Comparison of ENCODE assay signal across 8 cellular contexts in genomic region chr3:139934557-139935070, GRCh38. TPM values are rescaled to one million over a fixed set of nuclear protein-coding genes. Genes with fewer than 3 reads are reported as not detected.
DNase-seq lines count a peak whose midpoint lies in the region; ATAC-seq and TF ChIP-seq lines count a peak whose summit lies in the region.

No MANE protein-coding gene starts in this region.

- H3K27me3 ChIP-seq in BE2C = peaks cover 15% of the 10 kb centered on the region
- peaks cover 31% of the 10 kb centered on the region for H3K27me3 ChIP-seq in HAP-1 (ENCODE audit: low read depth)
- peaks cover 0 to 26% of the 10 kb centered on the region in 2 donors for H3K27me3 ChIP-seq in tibial artery

- H3K36me3 ChIP-seq in BE2C (no peaks in the 10 kb centered on the region), HAP-1 (replicated peaks) (no peaks in the 10 kb centered on the region), mesodermal cell (ENCODE audit: control insufficient read depth, insufficient read depth, low read length) (no peaks in the 10 kb centered on the region), tibial artery (no peaks in the 10 kb centered on the region)

- no peak overlapping the region for H3K27ac ChIP-seq in mesodermal cell (ENCODE audit: low read depth, low read length, severe bottlenecking)
- no peak overlapping the region for H3K27ac ChIP-seq in tibial artery

- peak; percentile 84 for TF ChIP-seq CTCF in BE2C (IDR thresholded peaks at IDR 0.05; ENCODE audit: low read depth, low read length)
- TF ChIP-seq CTCF in epithelial cell of esophagus (IDR thresholded peaks at IDR 0.05; ENCODE audit: insufficient read depth, low read depth, low read length, missing control alignments) = peak; percentile 9
- TF ChIP-seq CTCF in tibial artery (IDR thresholded peaks at IDR 0.05) = peak; percentile 4 to 8

- no peaks in the 10 kb centered on the region for H3K4me1 ChIP-seq in BE2C
- H3K4me1 ChIP-seq in HAP-1 = no peaks in the 10 kb centered on the region
- no peaks in the 10 kb centered on the region for H3K4me1 ChIP-seq in mesodermal cell (ENCODE audit: control insufficient read depth, insufficient read depth, low read length, poor library complexity, severe bottlenecking)
- peaks cover 0 to 29% (median 19%) of the 10 kb centered on the region in 4 donors for H3K4me1 ChIP-seq in tibial artery

- peak; percentile 90 for DNase-seq in BE2C
- peak in 1 of 2 experiments; percentile 54 for DNase-seq in HAP-1 (ENCODE audit: low spot score in 2 of 2)
- peak; percentile 79 for DNase-seq in NCI-H69 (lab: John Stamatoyannopoulos, UW)
- peak; percentile 23 for DNase-seq in epithelial cell of esophagus (ENCODE audit: low read depth)
- DNase-seq in tibial artery = peak in 1 of 2 donors; percentile 46
- no peak for DNase-seq in activated naive CD4-positive, alpha-beta T cell treated with anti-CD3 and anti-CD28 coated beads, Interleukin-2, amount 50 U/mL, for 16 hours

- ATAC-seq in HG02870 (IDR thresholded peaks at IDR 0.05; ENCODE audit: unreplicated experiment) = no peak

- no peaks in the 10 kb centered on the region for H3K9me3 ChIP-seq in BE2C
- H3K9me3 ChIP-seq in HAP-1 = no peaks in the 10 kb centered on the region
- H3K9me3 ChIP-seq in mesodermal cell (ENCODE audit: control insufficient read depth, low read length) = no peaks in the 10 kb centered on the region
- H3K9me3 ChIP-seq in tibial artery = no peaks in the 10 kb centered on the region

- WGBS in mesodermal cell (ENCODE audit: insufficient coverage in 2 of 2), 2 experiments = 1% methylated on average over 24 to 31 of the region's 33 CpGs

- intact Hi-C loops in tibial artery (cut with DNase I; ENCODE audit: low total_unique reads) = no loop called here

- H3K4me3 ChIP-seq in BE2C (ENCODE audit: low read depth, low read length) (peak overlapping the region; percentile 87), HAP-1 (peak overlapping the region; percentile 18), epithelial cell of esophagus (ENCODE audit: low read length) (no peak overlapping the region), mesodermal cell (ENCODE audit: extremely low read depth, insufficient read depth, low read length, poor library complexity, severe bottlenecking) (peak overlapping the region; percentile 55), tibial artery (peak overlapping the region; percentile 47 to 61)

- in situ Hi-C loops in HAP-1 (cut with MboI; ENCODE audit: low sequenced_read_pairs) = loop anchor here (25.0 kb wide), 3 partner anchors 497 to 928 kb away; no protein-coding TSS in a partner anchor

RNA-seq across cellular contexts. Expression of gene CLSTN2, which starts 0.4 kb away (rescaled TPM):
- 14.9 TPM for polyA plus RNA-seq in BE2C (2012; ENCODE audit: insufficient read depth, insufficient read length, low read depth)
- polyA plus RNA-seq in mesodermal cell (2013, experiment 1 of 2) = 6.9 TPM
- polyA plus RNA-seq in mesodermal cell (2013, experiment 2 of 2) = 5.9 TPM

Comparison
In these comparisons a context has a peak if more than half of its experiments do, and no peak if none do; other contexts are left out.
1. CTCF ChIP-seq: peak in every context shown above with its lines; median percentile 84 in BE2C; 9 in epithelial cell of esophagus; 6 in tibial artery.